Comparison of ENCODE assay signal across 1 cellular context in the genomic region with DNA sequence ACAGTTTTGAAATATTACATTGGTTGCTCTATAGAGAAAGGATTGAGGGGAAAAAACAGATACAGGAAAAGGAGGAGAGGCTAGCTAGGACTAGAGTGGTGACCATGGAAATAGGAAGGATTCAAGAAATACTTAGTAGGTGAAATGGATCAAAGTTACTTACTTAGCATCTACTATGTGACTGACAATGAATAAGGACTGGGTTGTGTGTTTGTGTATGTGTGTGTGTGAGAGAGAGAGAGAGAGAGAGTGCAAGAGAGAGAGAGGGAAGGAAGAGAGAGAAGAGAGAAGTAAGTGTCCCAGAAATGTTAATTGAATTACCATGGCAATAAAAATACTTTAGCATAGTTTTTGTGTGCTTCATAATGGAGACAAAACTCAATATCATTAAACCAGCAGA.
TF ChIP-seq lines count a peak whose summit lies in the region.

No MANE protein-coding gene starts in this region.

TF ChIP-seq in WTC11, 78 proteins besides CTCF, POLR2A, EP300 and RAD21 (continued from another document):
- TF ChIP-seq ATF6 (CRISPR knock-in tag; IDR thresholded peaks at IDR 0.05) (no peak), CREM (CRISPR knock-in tag; IDR thresholded peaks at IDR 0.05) (no peak), ZNF512 (CRISPR knock-in tag; IDR thresholded peaks at IDR 0.05; ENCODE audit: borderline replicate concordance) (no peak), TEAD1 (CRISPR knock-in tag; IDR thresholded peaks at IDR 0.05) (no peak), PRDM15 (CRISPR knock-in tag; IDR thresholded peaks at IDR 0.05) (no peak), ZNF138 (CRISPR knock-in tag; conservative IDR thresholded peaks at IDR 0.05) (no peak)
- TF ChIP-seq, protein P1, sequence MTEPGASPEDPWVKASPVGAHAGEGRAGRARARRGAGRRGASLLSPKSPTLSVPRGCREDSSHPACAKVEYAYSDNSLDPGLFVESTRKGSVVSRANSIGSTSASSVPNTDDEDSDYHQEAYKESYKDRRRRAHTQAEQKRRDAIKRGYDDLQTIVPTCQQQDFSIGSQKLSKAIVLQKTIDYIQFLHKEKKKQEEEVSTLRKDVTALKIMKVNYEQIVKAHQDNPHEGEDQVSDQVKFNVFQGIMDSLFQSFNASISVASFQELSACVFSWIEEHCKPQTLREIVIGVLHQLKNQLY (CRISPR knock-in tag; IDR thresholded peaks at IDR 0.05) = no peak
TF ChIP-seq in WTC11: peak in this region for 0.
